ENCODE assay signal across 12 cellular contexts in the genomic region with DNA sequence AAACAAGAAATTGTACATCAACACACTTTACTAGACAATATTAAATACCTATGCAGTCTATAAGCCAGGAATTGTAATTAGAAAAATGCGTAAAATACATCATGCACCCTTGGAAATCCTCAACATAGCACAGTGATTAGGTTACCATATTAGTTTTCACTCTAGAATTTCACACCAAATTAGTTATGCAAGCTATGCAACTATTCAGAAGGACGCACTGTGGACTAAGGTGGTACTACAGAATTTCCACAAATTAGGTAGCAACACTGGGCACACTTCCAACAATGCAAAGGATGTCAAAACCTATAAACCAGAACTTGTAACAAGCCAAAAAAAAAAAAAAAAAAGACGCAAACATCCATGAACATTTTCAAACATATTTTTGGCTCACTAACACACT.
A peak's percentile ranks its signal among the peaks of the same experiment; 100 is the strongest.
DNase-seq lines count a peak whose midpoint lies in the region; ATAC-seq and TF ChIP-seq lines count a peak whose summit lies in the region.
"Had no signal": no experiment of that assay in that cellular context is flagged by ENCODE, and none has a peak within 500 bp of the region (broad histone marks: within the 10 kb centered on the region; RNA-seq: fewer than 3 reads in every experiment).

No MANE protein-coding gene starts in this region.

- H3K36me3 Mint-ChIP-seq in MCF 10A (ENCODE audit: insufficient read depth, unreplicated experiment) (peaks cover 22% of the 10 kb centered on the region), endothelial cell (ENCODE audit: low read depth, unreplicated experiment) (peaks cover 3% of the 10 kb centered on the region), type B pancreatic cell (peaks cover 10% of the 10 kb centered on the region), T-helper 17 cell (ENCODE audit: low read depth) (no peaks in the 10 kb centered on the region)

- H3K27ac Mint-ChIP-seq in MCF 10A (ENCODE audit: low read depth, unreplicated experiment): no peak overlapping the region
- no peak overlapping the region for H3K27ac Mint-ChIP-seq in endothelial cell (ENCODE audit: unreplicated experiment)
- H3K27ac Mint-ChIP-seq in type B pancreatic cell: no peak overlapping the region
- no peak overlapping the region for H3K27ac Mint-ChIP-seq in T-helper 17 cell
- H3K27ac Mint-ChIP-seq: activated B cell treated with CpG ODN at 0.5 μM for 24 hours had no signal

- no peak overlapping the region for H3K27ac ChIP-seq in breast epithelium
- H3K27ac ChIP-seq: KMS-11 had no signal

- H3K9me3 ChIP-seq in breast epithelium (no peaks in the 10 kb centered on the region), T-helper 17 cell (ENCODE audit: control insufficient read depth, low read length, poor library complexity, severe bottlenecking) (no peaks in the 10 kb centered on the region)

- H3K36me3 ChIP-seq in breast epithelium: no peaks in the 10 kb centered on the region

- peak; percentile 81 for DNase-seq in MCF 10A (ENCODE audit: unreplicated experiment)
- no peak for DNase-seq in breast epithelium (ENCODE audit: low spot score in 2 of 2)
- peak; percentile 37 for DNase-seq in NCI-H460 (ENCODE audit: extremely low read depth, low read depth)
- DNase-seq in endothelial cell (ENCODE audit: low spot score): no peak
- DNase-seq in type B pancreatic cell (ENCODE audit: extremely low spot score, unreplicated experiment): no peak
- DNase-seq in D341Med (ENCODE audit: low spot score): no peak
- DNase-seq in T-helper 17 cell: no peak
- no peak for DNase-seq in NCI-H1930 (lab: John Stamatoyannopoulos, UW)
- DNase-seq: activated B cell treated with CpG ODN at 0.5 μM for 24 hours; activated effector memory CD4-positive, alpha-beta T cell treated with Interleukin-2 at 50 U/mL for 16 hours had no signal

- no TSS peak for BruUV-seq in MCF 10A (replicated peaks; lab: Mats Ljungman, UMichigan)

- no peak overlapping the region for H3K4me3 Mint-ChIP-seq in MCF 10A (ENCODE audit: unreplicated experiment)
- no peak overlapping the region for H3K4me3 Mint-ChIP-seq in endothelial cell (ENCODE audit: unreplicated experiment)
- H3K4me3 Mint-ChIP-seq in type B pancreatic cell: no peak overlapping the region
- H3K4me3 Mint-ChIP-seq in T-helper 17 cell: no peak overlapping the region
- H3K4me3 Mint-ChIP-seq: activated B cell treated with CpG ODN at 0.5 μM for 24 hours had no signal

- no peaks in the 10 kb centered on the region for H3K4me1 ChIP-seq in breast epithelium

- H3K4me3 ChIP-seq in breast epithelium: no peak overlapping the region

- no peaks in the 10 kb centered on the region for H3K9me3 Mint-ChIP-seq in MCF 10A (ENCODE audit: unreplicated experiment)
- H3K9me3 Mint-ChIP-seq in endothelial cell (ENCODE audit: unreplicated experiment): no peaks in the 10 kb centered on the region
- H3K9me3 Mint-ChIP-seq in type B pancreatic cell: no peaks in the 10 kb centered on the region
- H3K9me3 Mint-ChIP-seq: activated B cell treated with CpG ODN at 0.5 μM for 24 hours had no signal

- no peak for ATAC-seq in T-helper 17 cell
- ATAC-seq: left lobe of liver had no signal

- no peaks in the 10 kb centered on the region for H3K4me1 Mint-ChIP-seq in MCF 10A (ENCODE audit: insufficient read depth, unreplicated experiment)
- no peaks in the 10 kb centered on the region for H3K4me1 Mint-ChIP-seq in endothelial cell (ENCODE audit: unreplicated experiment)
- no peaks in the 10 kb centered on the region for H3K4me1 Mint-ChIP-seq in type B pancreatic cell (ENCODE audit: unreplicated experiment)
- peaks cover 4% of the 10 kb centered on the region for H3K4me1 Mint-ChIP-seq in T-helper 17 cell
- H3K4me1 Mint-ChIP-seq: activated B cell treated with CpG ODN at 0.5 μM for 24 hours had no signal

- no peak for TF ChIP-seq POLR2A in breast epithelium (IDR thresholded peaks at IDR 0.05)

- POLR2A ChIA-PET in MCF 10A (lab: Yijun Ruan, JAX): interaction anchor here (0.8 kb wide), 1 partner anchor 17 kb away, joined by 3 read pairs; no protein-coding TSS in a partner anchor

- CTCF ChIA-PET in MCF 10A (lab: Yijun Ruan, JAX): interaction anchor here (0.6 kb wide), 1 partner anchor 90 kb away, joined by 4 read pairs; no protein-coding TSS in a partner anchor

- peaks cover 0 to 6% of the 10 kb centered on the region in 2 donors for H3K27me3 ChIP-seq in breast epithelium

- intact Hi-C loops in MCF 10A (cut with micrococcal nuclease): no loop called here
- intact Hi-C loops in breast epithelium (cut with DNase I; ENCODE audit: low total_unique reads): no loop called here

- H3K27me3 Mint-ChIP-seq in MCF 10A (ENCODE audit: insufficient read depth, unreplicated experiment) (peaks cover 11% of the 10 kb centered on the region), endothelial cell (ENCODE audit: unreplicated experiment) (no peaks in the 10 kb centered on the region), type B pancreatic cell (no peaks in the 10 kb centered on the region), T-helper 17 cell (no peaks in the 10 kb centered on the region)
- H3K27me3 Mint-ChIP-seq: activated B cell treated with CpG ODN at 0.5 μM for 24 hours had no signal

- TF ChIP-seq CTCF in MCF 10A (IDR thresholded peaks at IDR 0.05; ENCODE audit: unreplicated experiment) (no peak), breast epithelium (IDR thresholded peaks at IDR 0.05) (no peak), endothelial cell (IDR thresholded peaks at IDR 0.05; ENCODE audit: unreplicated experiment) (peak; percentile 35), type B pancreatic cell (conservative IDR thresholded peaks at IDR 0.05) (peak; percentile 55)

Comparison
In these comparisons a context has a peak if more than half of its experiments do, and no peak if none do; other contexts are left out.
1. DNase-seq: peak in MCF 10A (single experiment) and NCI-H460 (single experiment); none in breast epithelium (0 of 2), endothelial cell (single experiment), type B pancreatic cell (single experiment), D341Med (single experiment), T-helper 17 cell (0 of 3) and NCI-H1930 (0 of 2).
2. CTCF ChIP-seq: peak in endothelial cell (single experiment) and type B pancreatic cell (single experiment); none in MCF 10A (single experiment) and breast epithelium (0 of 3).